Comparison of ENCODE assay signal across 9 cellular contexts in genomic region chr12:47808049-47808448, GRCh38. TPM values are rescaled to one million over a fixed set of nuclear protein-coding genes. Genes with fewer than 3 reads are reported as not detected.
DNase-seq lines count a peak whose midpoint lies in the region; ATAC-seq and TF ChIP-seq lines count a peak whose summit lies in the region.
"Had no signal": no experiment of that assay in that cellular context is flagged by ENCODE, and none has a peak within 500 bp of the region (broad histone marks: within the 10 kb centered on the region; RNA-seq: fewer than 3 reads in every experiment).

No MANE protein-coding gene starts in this region.

- H3K4me3 ChIP-seq in fibroblast of pulmonary artery (replicated peaks; ENCODE audit: low read depth, low read length): no peak overlapping the region
- H3K4me3 ChIP-seq: A549 had no signal

- no peak for TF ChIP-seq CTCF in fibroblast of pulmonary artery (IDR thresholded peaks at IDR 0.05; ENCODE audit: low read length, missing control alignments)

- DNase-seq in NCI-H1436 (lab: John Stamatoyannopoulos, UW): peak; percentile 14
- no peak for DNase-seq in NCI-H1436 treated with DMSO at 0.1 percent for 48 hours (lab: John Stamatoyannopoulos, UW)
- DNase-seq in LHCN-M2 (ENCODE audit: low read depth): peak; percentile 61
- peak; percentile 86 for DNase-seq in activated CD8-positive, alpha-beta memory T cell treated with anti-CD3 and anti-CD28 coated beads, Interleukin-2, amount 50 U/mL, for 48 hours
- DNase-seq in fibroblast of pulmonary artery (ENCODE audit: low read depth): peak; percentile 62
- peak; percentile 57 to 83 for DNase-seq in stimulated activated CD4-positive, alpha-beta T cell treated with anti-CD3 and anti-CD28 coated beads, Interleukin-12 subunit alpha, Interleukin-12 subunit beta, amount 100 ng/mL, for 24 hours (ENCODE audit: low read depth in 2 of 2)

- no peak for ATAC-seq in HG02571 (IDR thresholded peaks at IDR 0.05; ENCODE audit: unreplicated experiment)
- ATAC-seq in GM21528 (IDR thresholded peaks at IDR 0.05; ENCODE audit: low FRiP score, unreplicated experiment): no peak
- ATAC-seq: A549 had no signal

RNA-seq across cellular contexts. Expression of gene HDAC7, which starts 11.7 kb away (rescaled TPM):
- 26.3 and 27.1 TPM in 2 replicates for total RNA-seq in LHCN-M2 (2014; rRNA removed)
- polyA plus RNA-seq in LHCN-M2 (2012): 51.8 TPM

RNA-seq across cellular contexts. Expression of gene SLC48A1, which starts 35.0 kb away (rescaled TPM):
- 3.3 and 6.1 TPM in 2 replicates for total RNA-seq in LHCN-M2 (2014; rRNA removed)
- 8.0 TPM for polyA plus RNA-seq in LHCN-M2 (2012)

RNA-seq across cellular contexts. Expression of gene RAPGEF3, which starts 49.4 kb away (rescaled TPM):
- total RNA-seq in LHCN-M2 (2014; rRNA removed): 0.96 and 1.8 TPM in 2 replicates
- 1.3 TPM for polyA plus RNA-seq in LHCN-M2 (2012)
